ENCODE assay signal across 22 cellular contexts in genomic region chrX:31057691-31058090, GRCh38. TPM values are rescaled to one million over a fixed set of nuclear protein-coding genes. Genes with fewer than 3 reads are reported as not detected.
A peak's percentile ranks its signal among the peaks of the same experiment; 100 is the strongest.
DNase-seq lines count a peak whose midpoint lies in the region; ATAC-seq, FAIRE-seq and TF ChIP-seq lines count a peak whose summit lies in the region.
"Had no signal": no experiment of that assay in that cellular context is flagged by ENCODE, and none has a peak within 500 bp of the region (broad histone marks: within the 10 kb centered on the region; RNA-seq: fewer than 3 reads in every experiment).

No MANE protein-coding gene starts in this region.

- H3K27me3 Mint-ChIP-seq in activated naive CD4-positive, alpha-beta T cell treated with anti-CD3 and anti-CD28 coated beads for 36 hours (ENCODE audit: low read depth) = no peaks in the 10 kb centered on the region
- H3K27me3 Mint-ChIP-seq in T-helper 2 cell treated with Interferon-gamma antibody and Interleukin-4, amounts not matched to agents 5 μg/mL and 100 μg/mL, for 36 hours (ENCODE audit: low read depth) = no peaks in the 10 kb centered on the region
- H3K27me3 Mint-ChIP-seq: CD4-positive, alpha-beta memory T cell had no signal

- no peaks in the 10 kb centered on the region for H3K79me2 ChIP-seq in endothelial cell of umbilical vein (ENCODE audit: control insufficient read depth, insufficient read depth, low read length)

- intact Hi-C loops in activated naive CD4-positive, alpha-beta T cell treated with anti-CD3 and anti-CD28 coated beads for 36 hours (cut with micrococcal nuclease) = no loop called here
- intact Hi-C loops in endothelial cell of umbilical vein (cut with micrococcal nuclease) = no loop called here

- TF ChIP-seq POLR2A in endothelial cell of umbilical vein (IDR thresholded peaks at IDR 0.05; ENCODE audit: low read depth, low read length) = no peak

- peaks cover 0 to 5% of the 10 kb centered on the region in 2 donors for H3K9me3 Mint-ChIP-seq in activated naive CD4-positive, alpha-beta T cell treated with anti-CD3 and anti-CD28 coated beads, Interleukin-2, amount 50 U/mL, for 72 hours
- H3K9me3 Mint-ChIP-seq in activated naive CD4-positive, alpha-beta T cell treated with anti-CD3 and anti-CD28 coated beads for 36 hours = no peaks in the 10 kb centered on the region
- no peaks in the 10 kb centered on the region for H3K9me3 Mint-ChIP-seq in T-helper 2 cell treated with Interferon-gamma antibody and Interleukin-4, amounts not matched to agents 5 μg/mL and 100 μg/mL, for 36 hours

- no peak overlapping the region for H3K27ac ChIP-seq in endothelial cell of umbilical vein (ENCODE audit: insufficient read depth, low read depth, low read length)
- H3K27ac ChIP-seq: RWPE1 had no signal

- POLR2A ChIA-PET in endothelial cell of umbilical vein (lab: Charles Lee) = no interaction called here

- no peaks in the 10 kb centered on the region for H3K9me1 ChIP-seq in endothelial cell of umbilical vein (replicated peaks; ENCODE audit: control insufficient read depth, extremely low read depth, insufficient read depth, low read length)

- H3K4me1 Mint-ChIP-seq in activated naive CD4-positive, alpha-beta T cell treated with anti-CD3 and anti-CD28 coated beads for 36 hours (ENCODE audit: low read depth) = no peaks in the 10 kb centered on the region
- no peaks in the 10 kb centered on the region for H3K4me1 Mint-ChIP-seq in T-helper 2 cell treated with Interferon-gamma antibody and Interleukin-4, amounts not matched to agents 5 μg/mL and 100 μg/mL, for 36 hours (ENCODE audit: low read depth)
- H3K4me1 Mint-ChIP-seq: CD4-positive, alpha-beta memory T cell; H9 had no signal

- no peaks in the 10 kb centered on the region for H3K9me3 ChIP-seq in endothelial cell of umbilical vein (replicated peaks; ENCODE audit: control insufficient read depth, insufficient read depth, low read length)
- H3K9me3 ChIP-seq: BE2C had no signal

- H3K27me3 ChIP-seq in endothelial cell of umbilical vein (ENCODE audit: control insufficient read depth in 2 of 2, insufficient read depth in 2 of 2, low read length in 2 of 2) = no peaks in the 10 kb centered on the region
- H3K27me3 ChIP-seq: BE2C had no signal

- TF ChIP-seq CTCF in endothelial cell of umbilical vein (IDR thresholded peaks at IDR 0.05; ENCODE audit: extremely low read depth in 1 of 2, insufficient read depth in 1 of 2, low read depth in 1 of 2, low read length in 2 of 2) = no peak

- no peak for DNase-seq in activated CD4-positive, CD25-positive, alpha-beta regulatory T cell treated with anti-CD3 and anti-CD28 coated beads, Interleukin-2, amount 50 U/mL, for 72 hours
- no peak for DNase-seq in activated naive CD4-positive, alpha-beta T cell treated with anti-CD3 and anti-CD28 coated beads, Interleukin-2, amount 50 U/mL, for 72 hours (ENCODE audit: low spot score in 2 of 2)
- no peak for DNase-seq in activated naive CD4-positive, alpha-beta T cell treated with anti-CD3 and anti-CD28 coated beads for 36 hours
- DNase-seq in T-helper 2 cell treated with Interferon-gamma antibody and Interleukin-4, amounts not matched to agents 5 μg/mL and 100 μg/mL, for 36 hours (ENCODE audit: low spot score) = peak; percentile 35
- DNase-seq in endothelial cell of umbilical vein (ENCODE audit: low read depth, low spot score) (no peak), hepatic stellate cell (ENCODE audit: low spot score) (no peak), NCI-H2107 (lab: John Stamatoyannopoulos, UW) (no peak)
- DNase-seq: 8988T; BE2C; Calu3; CD4-positive, alpha-beta memory T cell; DMS79; H9; IMR-90; NCI-H187 treated with DMSO at 0.1 percent for 48 hours; NCI-H446; NK-92 treated with Interleukin-12 subunit alpha and Interleukin-12 subunit beta, amount 100 ng/mL, for 24 hours; OCI-M1 had no signal

- no peak overlapping the region for H3K4me3 Mint-ChIP-seq in activated naive CD4-positive, alpha-beta T cell treated with anti-CD3 and anti-CD28 coated beads for 36 hours
- H3K4me3 Mint-ChIP-seq in T-helper 2 cell treated with Interferon-gamma antibody and Interleukin-4, amounts not matched to agents 5 μg/mL and 100 μg/mL, for 36 hours = no peak overlapping the region
- H3K4me3 Mint-ChIP-seq: CD4-positive, alpha-beta memory T cell; H9 had no signal

- peak; percentile 24 for FAIRE-seq in endothelial cell of umbilical vein (lab: Jason Lieb, UNC)

- no peak overlapping the region for H3K9ac ChIP-seq in endothelial cell of umbilical vein (replicated peaks; ENCODE audit: extremely low read depth, insufficient read depth, low read length)

- H3K4me3 ChIP-seq in endothelial cell of umbilical vein (replicated peaks in 1 of 3; ENCODE audit: insufficient read depth in 1 of 3, low read depth in 1 of 3, low read length in 3 of 3) = no peak overlapping the region

- CTCF ChIA-PET in activated naive CD4-positive, alpha-beta T cell treated with anti-CD3 and anti-CD28 coated beads for 36 hours (lab: Charles Lee) = interaction anchor here (0.6 kb wide), 1 partner anchor 157 kb away, joined by 3 read pairs; no protein-coding TSS in a partner anchor
- CTCF ChIA-PET in endothelial cell of umbilical vein (lab: Charles Lee) = no interaction called here

- dilution Hi-C loops in endothelial cell of umbilical vein (cut with MboI; ENCODE audit: extremely low pct_ligation_motif_present, low sequenced_read_pairs) = no loop called here

- no peak overlapping the region for H3K27ac Mint-ChIP-seq in activated naive CD4-positive, alpha-beta T cell treated with anti-CD3 and anti-CD28 coated beads, Interleukin-2, amount 50 U/mL, for 72 hours
- no peak overlapping the region for H3K27ac Mint-ChIP-seq in activated naive CD4-positive, alpha-beta T cell treated with anti-CD3 and anti-CD28 coated beads for 36 hours
- H3K27ac Mint-ChIP-seq in T-helper 2 cell treated with Interferon-gamma antibody and Interleukin-4, amounts not matched to agents 5 μg/mL and 100 μg/mL, for 36 hours = no peak overlapping the region
- H3K27ac Mint-ChIP-seq: CD4-positive, alpha-beta memory T cell; H9 had no signal

- H4K20me1 ChIP-seq in endothelial cell of umbilical vein (replicated peaks; ENCODE audit: control insufficient read depth, extremely low read depth, insufficient read depth, low read length) = no peaks in the 10 kb centered on the region

- H3K36me3 Mint-ChIP-seq in activated naive CD4-positive, alpha-beta T cell treated with anti-CD3 and anti-CD28 coated beads, Interleukin-2, amount 50 U/mL, for 72 hours = no peaks in the 10 kb centered on the region
- H3K36me3 Mint-ChIP-seq in activated naive CD4-positive, alpha-beta T cell treated with anti-CD3 and anti-CD28 coated beads for 36 hours (ENCODE audit: low read depth) = no peaks in the 10 kb centered on the region
- H3K36me3 Mint-ChIP-seq in T-helper 2 cell treated with Interferon-gamma antibody and Interleukin-4, amounts not matched to agents 5 μg/mL and 100 μg/mL, for 36 hours (ENCODE audit: low read depth) = no peaks in the 10 kb centered on the region
- H3K36me3 Mint-ChIP-seq: CD4-positive, alpha-beta memory T cell had no signal

- H2AFZ ChIP-seq in endothelial cell of umbilical vein (ENCODE audit: low read depth, low read length) = no peak overlapping the region

- H3K4me1 ChIP-seq in endothelial cell of umbilical vein (ENCODE audit: control insufficient read depth, extremely low read depth, insufficient read depth, low read length) = no peaks in the 10 kb centered on the region
- H3K4me1 ChIP-seq: BE2C had no signal

- no peaks in the 10 kb centered on the region for H3K36me3 ChIP-seq in endothelial cell of umbilical vein (ENCODE audit: control insufficient read depth in 2 of 2, extremely low read depth in 1 of 2, insufficient read depth in 2 of 2, low read length in 2 of 2)
- H3K36me3 ChIP-seq: BE2C had no signal

- no peak overlapping the region for H3K4me2 ChIP-seq in endothelial cell of umbilical vein (ENCODE audit: insufficient read depth, low read length)

- BruUV-seq in endothelial cell of umbilical vein (replicated peaks; lab: Mats Ljungman, UMichigan) = no TSS peak

- peak; percentile 21 to 53 for ATAC-seq in activated CD4-positive, CD25-positive, alpha-beta regulatory T cell treated with anti-CD3 and anti-CD28 coated beads, Interleukin-2, amount 50 U/mL, for 24 hours
- ATAC-seq in activated naive CD4-positive, alpha-beta T cell treated with anti-CD3 and anti-CD28 coated beads, Interleukin-2, amount 50 U/mL, for 72 hours = peak; percentile 39 to 93

TF ChIP-seq in endothelial cell of umbilical vein, 7 proteins besides CTCF, POLR2A, EP300 and RAD21:
- no peak for TF ChIP-seq GATA2 (IDR thresholded peaks at IDR 0.05; ENCODE audit: insufficient read depth, insufficient read length, low read depth, low read length)
- no peak for TF ChIP-seq JUN (IDR thresholded peaks at IDR 0.05; ENCODE audit: borderline replicate concordance, insufficient read depth, insufficient read length, low read depth)
- TF ChIP-seq EZH2 (IDR thresholded peaks at IDR 0.05; ENCODE audit: borderline replicate concordance, low read depth, low read length, severe bottlenecking) = no peak
- no peak for TF ChIP-seq MYC (IDR thresholded peaks at IDR 0.05; ENCODE audit: low read depth, low read length)
- TF ChIP-seq FOS (IDR thresholded peaks at IDR 0.05; ENCODE audit: borderline replicate concordance, insufficient read depth, low read length) = no peak
- TF ChIP-seq MAX (IDR thresholded peaks at IDR 0.05; ENCODE audit: insufficient read depth, insufficient read length) = no peak
- no peak for TF ChIP-seq POLR2AphosphoS5 (IDR thresholded peaks at IDR 0.05; ENCODE audit: insufficient read depth, low read depth, low read length)

RNA-seq across cellular contexts. Expression of gene FTHL17, which starts 14.2 kb away (rescaled TPM):
- not detected for total RNA-seq in activated naive CD4-positive, alpha-beta T cell treated with anti-CD3 and anti-CD28 coated beads, Interleukin-2, amount 50 U/mL, for 72 hours
- total RNA-seq in activated naive CD4-positive, alpha-beta T cell treated with anti-CD3 and anti-CD28 coated beads for 36 hours = not detected
- total RNA-seq in endothelial cell of umbilical vein = not detected in 2 replicates
- polyA plus RNA-seq in endothelial cell of umbilical vein = not detected in 2 replicates
- polyA plus RNA-seq in endothelial cell of umbilical vein (2011; cell fraction: cytosol; rRNA removed) = not detected in 2 replicates
- not detected in 2 replicates for polyA plus RNA-seq in endothelial cell of umbilical vein (2011; cell fraction: nucleus; rRNA removed)
- not detected in 2 replicates for polyA plus RNA-seq in endothelial cell of umbilical vein (2012)
- polyA minus RNA-seq in endothelial cell of umbilical vein = not detected in 2 replicates
- not detected for polyA minus RNA-seq in endothelial cell of umbilical vein (2011; cell fraction: cytosol; rRNA and poly(A)+ RNA removed)
- not detected in 2 replicates for polyA minus RNA-seq in endothelial cell of umbilical vein (2011; cell fraction: nucleus; rRNA and poly(A)+ RNA removed)
- total RNA-seq: Calu3; CD4-positive, alpha-beta memory T cell; H9; HT1080; IMR-90; LHCN-M2 had no signal
- polyA plus RNA-seq: CD4-positive, alpha-beta memory T cell; IMR-90 had no signal
